In the genomic region with DNA sequence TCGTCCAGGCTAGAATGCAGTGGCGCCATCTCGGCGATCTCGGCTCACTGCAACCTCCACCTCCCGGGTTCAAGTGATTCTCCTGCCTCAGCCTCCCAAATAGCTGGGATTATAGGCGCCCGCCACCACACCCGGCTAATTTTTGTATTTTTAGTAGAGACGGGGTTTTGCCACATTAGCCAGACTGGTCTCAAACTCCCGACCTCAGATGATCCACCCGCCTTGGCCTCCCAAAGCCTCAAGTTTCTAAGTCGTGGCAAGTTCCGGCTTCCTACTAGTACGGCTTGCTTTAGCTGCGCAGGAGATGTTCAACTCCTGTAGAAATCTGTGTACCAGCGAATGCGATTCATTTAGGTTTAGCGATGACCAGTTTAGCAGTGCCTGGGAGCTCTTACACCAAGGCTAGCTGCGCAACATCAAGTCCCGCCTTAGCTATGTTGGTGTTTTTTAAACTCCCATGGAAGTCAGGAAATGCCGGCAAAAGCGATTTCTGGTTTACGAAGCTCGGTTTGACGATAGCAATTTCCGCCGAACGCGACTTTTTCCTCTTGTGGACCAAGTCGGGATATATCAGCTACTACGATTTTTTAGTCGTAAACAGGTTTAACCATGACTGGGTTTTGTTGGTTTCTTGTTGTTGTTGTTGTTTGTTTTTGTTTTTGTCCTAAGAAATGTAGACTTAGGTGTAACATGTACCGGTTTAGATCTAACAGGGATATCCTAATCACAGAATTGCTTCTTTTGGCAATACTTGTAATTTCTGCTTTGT, we compare ENCODE assay signal across 8 cellular contexts. TPM values are rescaled to one million over a fixed set of nuclear protein-coding genes. Genes with fewer than 3 reads are reported as not detected.
DNase-seq lines count a peak whose midpoint lies in the region; ATAC-seq, FAIRE-seq and TF ChIP-seq lines count a peak whose summit lies in the region.

No MANE protein-coding gene starts in this region.

- intact Hi-C loops in activated CD4-positive, alpha-beta T cell treated with anti-CD3 and anti-CD28 coated beads, Interleukin-2, amount 10 ng/mL, durations not matched to agents 24 days and 14 days (cut with micrococcal nuclease) = loop anchor here (1.0 kb wide), 6 partner anchors 43 to 320 kb away; a partner anchor contains a TSS
- intact Hi-C loops in natural killer cell (cut with micrococcal nuclease) = loop anchor here (1.0 to 10.0 kb wide), 6 partner anchors 43 to 491 kb away; a partner anchor contains a TSS

- no peak overlapping the region for H4K8ac ChIP-seq in H1 (ENCODE audit: extremely low read depth, insufficient read depth, low read length)

- TF ChIP-seq EP300 in H1 (IDR thresholded peaks at IDR 0.05; ENCODE audit: borderline replicate concordance in 1 of 2, low read depth in 2 of 2, low read length in 2 of 2) = no peak

- DNase-seq in ELR (ENCODE audit: low read depth) (peak; percentile 80), H1 (ENCODE audit: low read depth in 1 of 2, low spot score in 2 of 2) (no peak), natural killer cell (peak; percentile 57), hippocampal formation (lab: John Stamatoyannopoulos, UW) (no peak)
- peak; percentile 89 for DNase-seq in activated CD4-positive, alpha-beta T cell treated with anti-CD3 and anti-CD28 coated beads, Interleukin-2, amount 10 ng/mL, durations not matched to agents 24 days and 14 days

- no peak overlapping the region for H3K14ac ChIP-seq in H1 (ENCODE audit: insufficient read length)

- no peak for TF ChIP-seq RAD21 in H1 (IDR thresholded peaks at IDR 0.05 in 1 of 2, conservative IDR thresholded peaks at IDR 0.05 in 1 of 2; ENCODE audit: low read depth in 2 of 2, low read length in 2 of 2)

- CTCF ChIA-PET in H1 (lab: Charles Lee; ENCODE audit: partially characterized antibody) = interaction anchor here (0.7 to 1.7 kb wide), 17 partner anchors 16 to 106 kb away, joined by 3 to 10 read pairs (median 4); a partner anchor contains a TSS

- peaks cover 3 to 8% of the 10 kb centered on the region in 2 experiments for H4K20me1 ChIP-seq in H1 (replicated peaks in 1 of 2; ENCODE audit: control insufficient read depth in 1 of 2, insufficient read depth in 2 of 2, low read length in 2 of 2)

- H3K4me2 ChIP-seq in H1 (ENCODE audit: insufficient read depth in 1 of 2, low read depth in 2 of 2, low read length in 2 of 2) = peak overlapping the region in 1 of 2 experiments; percentile 83; a peak in 1 of 4 replicates

- no peak overlapping the region for H3K18ac ChIP-seq in H1 (ENCODE audit: extremely low read depth, low read length)

- peak overlapping the region; percentile 96 for H3K4me3 Mint-ChIP-seq in activated CD4-positive, alpha-beta T cell treated with anti-CD3 and anti-CD28 coated beads, Interleukin-2, amount 10 ng/mL, durations not matched to agents 24 days and 14 days
- H3K4me3 Mint-ChIP-seq in natural killer cell = peak overlapping the region; percentile 98

- peak; percentile 8 for ATAC-seq in HG03439 (IDR thresholded peaks at IDR 0.05; ENCODE audit: unreplicated experiment)
- peak; percentile 10 to 22 (median 17) for ATAC-seq in natural killer cell
- no peak for ATAC-seq in GM19397 (IDR thresholded peaks at IDR 0.05; ENCODE audit: unreplicated experiment)
- no peak for ATAC-seq in HG02623 (IDR thresholded peaks at IDR 0.05; ENCODE audit: unreplicated experiment)

- no peak overlapping the region for H3K4ac ChIP-seq in H1 (replicated peaks; ENCODE audit: insufficient read length, low read depth, low read length)

- no peak overlapping the region for H3K27ac ChIP-seq in H1 (ENCODE audit: low read depth, low read length)

- no peaks in the 10 kb centered on the region for H3K79me2 ChIP-seq in H1 (ENCODE audit: control insufficient read depth in 1 of 2, insufficient read depth in 2 of 2, low read length in 2 of 2)

- peaks cover 48% of the 10 kb centered on the region for H3K4me1 Mint-ChIP-seq in activated CD4-positive, alpha-beta T cell treated with anti-CD3 and anti-CD28 coated beads, Interleukin-2, amount 10 ng/mL, durations not matched to agents 24 days and 14 days
- H3K4me1 Mint-ChIP-seq in natural killer cell = peaks cover 52 to 54% of the 10 kb centered on the region in 2 donors

- no peaks in the 10 kb centered on the region for H3K9me3 Mint-ChIP-seq in activated CD4-positive, alpha-beta T cell treated with anti-CD3 and anti-CD28 coated beads, Interleukin-2, amount 10 ng/mL, durations not matched to agents 24 days and 14 days
- H3K9me3 Mint-ChIP-seq in natural killer cell = no peaks in the 10 kb centered on the region

- H2BK5ac ChIP-seq in H1 (ENCODE audit: low read depth, low read length) = no peak overlapping the region

- no peak overlapping the region for H3K4me3 ChIP-seq in H1 (ENCODE audit: extremely low read depth in 1 of 4, insufficient read depth in 2 of 4, low read depth in 3 of 4, low read length in 4 of 4)

- 38% methylated on average over 24 of the region's 34 CpGs; no CpG with 5 or more reads in 1 of the 2 experiments for WGBS in H1 (ENCODE audit: extremely low coverage in 1 of 2, insufficient coverage in 1 of 2, insufficient read length in 1 of 2, insufficient replicate concordance in 2 of 2, low coverage in 1 of 2, low lambda C conversion rate in 2 of 2, missing lambda C conversion rate in 1 of 2), 2 experiments

- no peak overlapping the region for H2AK5ac ChIP-seq in H1 (ENCODE audit: low read depth, low read length)

- H2BK120ac ChIP-seq in H1 (replicated peaks; ENCODE audit: low read depth, low read length) = no peak overlapping the region

- no peak overlapping the region for H2AFZ ChIP-seq in H1 (ENCODE audit: low read length)

- H3K36me3 Mint-ChIP-seq in activated CD4-positive, alpha-beta T cell treated with anti-CD3 and anti-CD28 coated beads, Interleukin-2, amount 10 ng/mL, durations not matched to agents 24 days and 14 days (ENCODE audit: low read depth) = peaks cover 4% of the 10 kb centered on the region
- H3K36me3 Mint-ChIP-seq in natural killer cell = no peaks in the 10 kb centered on the region

- H2BK20ac ChIP-seq in H1 (ENCODE audit: low read length) = no peak overlapping the region

- H3K79me1 ChIP-seq in H1 (ENCODE audit: low read depth, low read length) = no peaks in the 10 kb centered on the region

- H4K5ac ChIP-seq in H1 (ENCODE audit: insufficient read length, low read depth, low read length) = no peak overlapping the region

- no peaks in the 10 kb centered on the region; a peak in 1 of 8 replicates for H3K36me3 ChIP-seq in H1 (ENCODE audit: control insufficient read depth in 2 of 4, insufficient read depth in 4 of 4, low read length in 3 of 4)

- H3K27me3 ChIP-seq in H1 (replicated peaks in 1 of 4; ENCODE audit: control insufficient read depth in 3 of 4, extremely low read depth in 1 of 4, insufficient read depth in 3 of 4, low read length in 3 of 4) = peaks cover 72 to 96% (median 85%) of the 10 kb centered on the region in 4 experiments

- no peak for TF ChIP-seq POLR2A in H1 (IDR thresholded peaks at IDR 0.05; ENCODE audit: control extremely low read depth in 1 of 2, low read depth in 2 of 2, low read length in 2 of 2)

- TF ChIP-seq CTCF in H1 (IDR thresholded peaks at IDR 0.05; ENCODE audit: control extremely low read depth in 1 of 3, insufficient read depth in 1 of 3, low read depth in 1 of 3, low read length in 3 of 3) = no peak
- TF ChIP-seq CTCF in natural killer cell (IDR thresholded peaks at IDR 0.05) = no peak

- peak overlapping the region; percentile 100 for H3K27ac Mint-ChIP-seq in activated CD4-positive, alpha-beta T cell treated with anti-CD3 and anti-CD28 coated beads, Interleukin-2, amount 10 ng/mL, durations not matched to agents 24 days and 14 days
- H3K27ac Mint-ChIP-seq in natural killer cell = peak overlapping the region; percentile 95 to 99

- no peak overlapping the region for H4K91ac ChIP-seq in H1 (replicated peaks; ENCODE audit: insufficient read length, low read length)

- no peak overlapping the region for H2BK15ac ChIP-seq in H1 (ENCODE audit: low read length)

- H3K4me1 ChIP-seq in H1 (replicated peaks in 1 of 4; ENCODE audit: control insufficient read depth in 3 of 4, insufficient read depth in 4 of 4, low read length in 3 of 4) = peaks cover 3 to 7% (median 4%) of the 10 kb centered on the region in 4 experiments

- no peak overlapping the region for H3K9ac ChIP-seq in H1 (replicated peaks in 1 of 4; ENCODE audit: extremely low read depth in 1 of 4, low read depth in 3 of 4, low read length in 3 of 4)

- H3K56ac ChIP-seq in H1 (replicated peaks; ENCODE audit: insufficient read length, low read depth, low read length) = no peak overlapping the region

- H3K27me3 Mint-ChIP-seq in activated CD4-positive, alpha-beta T cell treated with anti-CD3 and anti-CD28 coated beads, Interleukin-2, amount 10 ng/mL, durations not matched to agents 24 days and 14 days = no peaks in the 10 kb centered on the region
- H3K27me3 Mint-ChIP-seq in natural killer cell (ENCODE audit: low read depth in 2 of 2) = no peaks in the 10 kb centered on the region

- peaks cover 6% of the 10 kb centered on the region; the same call in 1 of the 2 replicates for H3K23me2 ChIP-seq in H1 (ENCODE audit: low read depth, low read length)

- FAIRE-seq in H1 (lab: Jason Lieb, UNC) = no peak

- POLR2A ChIA-PET in H1 (lab: Charles Lee; ENCODE audit: partially characterized antibody) = interaction anchor here (0.9 to 1.5 kb wide), 3 partner anchors 12 to 48 kb away, joined by 3 to 6 read pairs (median 3); no protein-coding TSS in a partner anchor

- peaks cover 0 to 8% of the 10 kb centered on the region in 2 experiments; a peak in 2 of 4 replicates for H3K9me3 ChIP-seq in H1 (ENCODE audit: insufficient read depth in 2 of 2, low read depth in 1 of 2, low read length in 1 of 2)

- no peak overlapping the region for H3K23ac ChIP-seq in H1 (ENCODE audit: insufficient read length)

- H2BK12ac ChIP-seq in H1 (ENCODE audit: low read depth, low read length) = no peak overlapping the region

TF ChIP-seq in H1, 55 proteins besides CTCF, POLR2A, EP300 and RAD21 (continues in another document):
- TF ChIP-seq RNF2 (IDR thresholded peaks at IDR 0.05; ENCODE audit: borderline replicate concordance, low read depth, low read length, missing control alignments, poor library complexity, severe bottlenecking) = peak; percentile 79
- peak; percentile 66 for TF ChIP-seq SUZ12 (IDR thresholded peaks at IDR 0.05; ENCODE audit: low read length)
- TF ChIP-seq EGR1 (IDR thresholded peaks at IDR 0.05; ENCODE audit: borderline replicate concordance, low read depth, low read length) = no peak

RNA-seq across cellular contexts. Expression of a gene that starts 46.4 kb away (rescaled TPM):
- total RNA-seq in activated CD4-positive, alpha-beta T cell treated with anti-CD3 and anti-CD28 coated beads, Interleukin-2, amount 10 ng/mL, durations not matched to agents 24 days and 14 days = 1.1 and 1.2 TPM in 2 replicates
- 0.17 and 0.29 TPM in 2 replicates for total RNA-seq in H1 (2021; fragmentation: NEBNext Ultra II Directional; extraction: Animal tissue kit (Norgen Biotek cat#: 25700))
- polyA plus RNA-seq in H1 (2011; rRNA removed) = 0.08 and 0.11 TPM in 2 replicates
- polyA plus RNA-seq in H1 (2011; cell fraction: cytosol; rRNA removed) = 0.14 TPM
- 0.30 TPM for polyA plus RNA-seq in H1 (2011; cell fraction: nucleus; rRNA removed)
- 0.11 TPM in 1 of 4 replicates, not detected in the others for polyA plus RNA-seq in H1 (2012, experiment 1 of 2)
- not detected for polyA plus RNA-seq in H1 (2012, experiment 2 of 2)
- polyA plus RNA-seq in H1 (2013, experiment 1 of 2) = not detected
- polyA plus RNA-seq in H1 (2013, experiment 2 of 2) = 0.04 TPM
- polyA minus RNA-seq in H1 (2011; rRNA and poly(A)+ RNA removed) = 0.56 and 1.2 TPM in 2 replicates
- polyA minus RNA-seq in H1 (2011; cell fraction: cytosol; rRNA and poly(A)+ RNA removed) = not detected
- 1.2 TPM for polyA minus RNA-seq in H1 (2011; cell fraction: nucleus; rRNA and poly(A)+ RNA removed)
- total RNA-seq in natural killer cell = 10 to 100 TPM; 34.3 to 55.2 (median 38.0) TPM

Comparison
In these comparisons a context has a peak if more than half of its experiments do, and no peak if none do; other contexts are left out.
1. DNase-seq: peak in ELR (single experiment), activated CD4-positive, alpha-beta T cell treated with anti-CD3 and anti-CD28 coated beads, Interleukin-2, amount 10 ng/mL, durations not matched to agents 24 days and 14 days (single experiment) and natural killer cell (single experiment); none in H1 (0 of 2) and hippocampal formation (0 of 2).
2. ATAC-seq: peak in HG03439 (single experiment) and natural killer cell (3 of 3); none in GM19397 (single experiment) and HG02623 (single experiment).
3. RNA of a gene that starts 46.4 kb away (total RNA-seq): 34.3 to 55.2 TPM in natural killer cell; 1.1 to 1.2 TPM in activated CD4-positive, alpha-beta T cell treated with anti-CD3 and anti-CD28 coated beads, Interleukin-2, amount 10 ng/mL, durations not matched to agents 24 days and 14 days and 0.17 to 0.29 TPM in H1; every median in the first group is over 10 times any median in the second.